Comparison of ENCODE assay signal across 8 cellular contexts in the genomic region with DNA sequence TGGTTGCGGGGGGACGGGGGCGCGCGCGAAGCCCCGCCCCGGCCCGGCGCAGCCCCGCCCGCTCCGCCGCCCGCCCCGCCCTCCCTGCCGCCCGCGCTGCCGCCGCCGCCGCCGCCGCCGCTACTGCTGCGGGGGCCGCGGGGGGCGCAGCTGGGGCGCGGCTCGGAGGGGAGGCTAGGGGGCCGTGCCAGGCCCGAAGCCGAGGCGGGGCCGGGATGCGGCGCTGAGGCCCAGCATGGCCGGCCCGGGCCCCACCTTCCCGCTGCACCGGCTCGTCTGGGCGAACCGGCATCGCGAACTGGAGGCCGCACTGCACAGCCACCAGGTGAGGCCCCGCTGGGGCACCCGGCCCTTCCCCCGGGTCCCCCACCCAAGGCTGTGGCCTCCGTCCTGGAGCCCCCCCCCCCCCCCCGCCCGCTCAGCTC. TPM values are rescaled to one million over a fixed set of nuclear protein-coding genes. Genes with fewer than 3 reads are reported as not detected.
A peak's percentile ranks its signal among the peaks of the same experiment; 100 is the strongest.
DNase-seq lines count a peak whose midpoint lies in the region; ATAC-seq lines count a peak whose summit lies in the region.

TSS of gene ANKRD13D (plus strand) at position 78 of the 425 bp plus-strand sequence. CDS start at position 236, 158 bp downstream.

- peak within 1 kb of the TSS; percentile 96 for H3K27ac Mint-ChIP-seq in activated CD8-positive, alpha-beta memory T cell treated with anti-CD3 and anti-CD28 coated beads, Interleukin-2, amount 10 ng/mL, durations not matched to agents 7 days and 5 days
- H3K27ac Mint-ChIP-seq in stimulated activated effector memory CD8-positive, alpha-beta T cell treated with anti-CD3 and anti-CD28 coated beads, Interleukin-12 subunit alpha, Interleukin-12 subunit beta, amount 100 ng/mL, for 72 hours: peak within 1 kb of the TSS; percentile 96

- H3K4me3 ChIP-seq in iPS-18a (ENCODE audit: low read length): peak within 1 kb of the TSS; percentile 81

- CTCF ChIA-PET in activated CD8-positive, alpha-beta memory T cell treated with anti-CD3 and anti-CD28 coated beads, Interleukin-2, amount 10 ng/mL, durations not matched to agents 7 days and 5 days (lab: Charles Lee): interaction anchor here (0.9 to 15.2 kb wide), 10 partner anchors 11 to 93 kb away, joined by 3 to 137 read pairs (median 8); partner anchors contain the start of genes GRK2 and SSH3

- DNase-seq in activated CD8-positive, alpha-beta memory T cell treated with anti-CD3 and anti-CD28 coated beads, Interleukin-2, amount 10 ng/mL, durations not matched to agents 7 days and 5 days: no peak
- DNase-seq in activated CD8-positive, alpha-beta memory T cell treated with anti-CD3 and anti-CD28 coated beads, Interleukin-2, amount 50 U/mL, for 4 hours: no peak
- DNase-seq in amniotic stem cell (lab: John Stamatoyannopoulos, UW) (peak; percentile 51), germinal center (ENCODE audit: low spot score) (no peak)
- DNase-seq in stimulated activated effector memory CD8-positive, alpha-beta T cell treated with anti-CD3 and anti-CD28 coated beads, Interleukin-12 subunit alpha, Interleukin-12 subunit beta, amount 100 ng/mL, for 72 hours (ENCODE audit: low spot score in 2 of 2): no peak
- no peak for DNase-seq in stimulated activated CD4-positive, alpha-beta T cell treated with anti-CD3 and anti-CD28 coated beads, Interleukin-4, amount 100 ng/mL, for 1 hour

- peak within 1 kb of the TSS; percentile 95 for H3K4me3 Mint-ChIP-seq in activated CD8-positive, alpha-beta memory T cell treated with anti-CD3 and anti-CD28 coated beads, Interleukin-2, amount 10 ng/mL, durations not matched to agents 7 days and 5 days
- peak within 1 kb of the TSS; percentile 93 for H3K4me3 Mint-ChIP-seq in stimulated activated effector memory CD8-positive, alpha-beta T cell treated with anti-CD3 and anti-CD28 coated beads, Interleukin-12 subunit alpha, Interleukin-12 subunit beta, amount 100 ng/mL, for 72 hours

- peaks cover 9% of the 10 kb centered on the region for H3K4me1 ChIP-seq in iPS-18a (ENCODE audit: control insufficient read depth, low read depth, low read length)

- H3K36me3 ChIP-seq in iPS-18a (ENCODE audit: control insufficient read depth, low read depth, low read length): peaks cover 18% of the 10 kb centered on the region

- no peaks in the 10 kb centered on the region for H3K27me3 Mint-ChIP-seq in activated CD8-positive, alpha-beta memory T cell treated with anti-CD3 and anti-CD28 coated beads, Interleukin-2, amount 10 ng/mL, durations not matched to agents 7 days and 5 days

- ATAC-seq in activated CD8-positive, alpha-beta memory T cell treated with anti-CD3 and anti-CD28 coated beads, Interleukin-2, amount 10 ng/mL, durations not matched to agents 7 days and 5 days: peak; percentile 43
- ATAC-seq in HG03432 (IDR thresholded peaks at IDR 0.05; ENCODE audit: unreplicated experiment): peak; percentile 53
- ATAC-seq in stimulated activated effector memory CD8-positive, alpha-beta T cell treated with anti-CD3 and anti-CD28 coated beads, Interleukin-12 subunit alpha, Interleukin-12 subunit beta, amount 100 ng/mL, for 72 hours: peak; percentile 45

- H3K27ac ChIP-seq in iPS-18a (ENCODE audit: low read length): peak within 1 kb of the TSS; percentile 71

- H3K9me3 Mint-ChIP-seq in activated CD8-positive, alpha-beta memory T cell treated with anti-CD3 and anti-CD28 coated beads, Interleukin-2, amount 10 ng/mL, durations not matched to agents 7 days and 5 days (ENCODE audit: low read depth): no peaks in the 10 kb centered on the region
- H3K9me3 Mint-ChIP-seq in stimulated activated effector memory CD8-positive, alpha-beta T cell treated with anti-CD3 and anti-CD28 coated beads, Interleukin-12 subunit alpha, Interleukin-12 subunit beta, amount 100 ng/mL, for 72 hours: no peaks in the 10 kb centered on the region

- no peaks in the 10 kb centered on the region for H3K9me3 ChIP-seq in iPS-18a (ENCODE audit: control insufficient read depth, low read depth, low read length)

- no peaks in the 10 kb centered on the region for H3K27me3 ChIP-seq in iPS-18a (ENCODE audit: control insufficient read depth, insufficient read depth, low read length)

- H3K4me1 Mint-ChIP-seq in activated CD8-positive, alpha-beta memory T cell treated with anti-CD3 and anti-CD28 coated beads, Interleukin-2, amount 10 ng/mL, durations not matched to agents 7 days and 5 days: peaks cover 68% of the 10 kb centered on the region
- peaks cover 64% of the 10 kb centered on the region for H3K4me1 Mint-ChIP-seq in stimulated activated effector memory CD8-positive, alpha-beta T cell treated with anti-CD3 and anti-CD28 coated beads, Interleukin-12 subunit alpha, Interleukin-12 subunit beta, amount 100 ng/mL, for 72 hours

- H3K9ac ChIP-seq in iPS-18a (ENCODE audit: low read length): peak within 1 kb of the TSS; percentile 81

- peaks cover 52% of the 10 kb centered on the region for H3K36me3 Mint-ChIP-seq in activated CD8-positive, alpha-beta memory T cell treated with anti-CD3 and anti-CD28 coated beads, Interleukin-2, amount 10 ng/mL, durations not matched to agents 7 days and 5 days
- H3K36me3 Mint-ChIP-seq in stimulated activated effector memory CD8-positive, alpha-beta T cell treated with anti-CD3 and anti-CD28 coated beads, Interleukin-12 subunit alpha, Interleukin-12 subunit beta, amount 100 ng/mL, for 72 hours: peaks cover 95% of the 10 kb centered on the region

RNA-seq across cellular contexts. Expression of gene ANKRD13D, which starts in this region (rescaled TPM):
- 100 to 1,000 TPM; 148 to 172 TPM for total RNA-seq in activated CD8-positive, alpha-beta memory T cell treated with anti-CD3 and anti-CD28 coated beads, Interleukin-2, amount 10 ng/mL, durations not matched to agents 7 days and 5 days
